In genomic region chr2:158239271-158239670, GRCh38 we compare ENCODE assay signal across 25 cellular contexts.
DNase-seq lines count a peak whose midpoint lies in the region; ATAC-seq, FAIRE-seq and TF ChIP-seq lines count a peak whose summit lies in the region.
"Had no signal": no experiment of that assay in that cellular context is flagged by ENCODE, and none has a peak within 500 bp of the region (broad histone marks: within the 10 kb centered on the region; RNA-seq: fewer than 3 reads in every experiment).

No MANE protein-coding gene starts in this region.

- ATAC-seq in foreskin keratinocyte = peak; percentile 34
- ATAC-seq: CD8-positive, alpha-beta T cell; lower lobe of right lung had no signal

- TF ChIP-seq CTCF in GM12865 (IDR thresholded peaks at IDR 0.05; ENCODE audit: insufficient read depth, low read depth, low read length, missing control alignments) = no peak
- no peak for TF ChIP-seq CTCF in HEK293 (tag by site-specific recombination; IDR thresholded peaks at IDR 0.05)
- TF ChIP-seq CTCF in foreskin keratinocyte (conservative IDR thresholded peaks at IDR 0.05) = no peak

- POLR2A ChIA-PET in HEK293 (lab: Yijun Ruan, JAX) = no interaction called here

- H3K4me3 ChIP-seq in GM12865 (ENCODE audit: low read depth, low read length) (no peak overlapping the region), HEK293 (ENCODE audit: low read depth, low read length) (no peak overlapping the region)
- H3K4me3 ChIP-seq: lower lobe of right lung, sigmoid colon, tibial artery, vagina had no signal

- no peak for FAIRE-seq in RCC 7860 (lab: Jason Lieb, UNC)

- H3K36me3 ChIP-seq in HEK293 (ENCODE audit: control insufficient read depth in 2 of 2, insufficient read depth in 1 of 2, low read length in 2 of 2) = no peaks in the 10 kb centered on the region
- H3K36me3 ChIP-seq: BE2C, lower lobe of right lung, sigmoid colon, tibial artery, vagina had no signal

- no peaks in the 10 kb centered on the region for H3K9me3 ChIP-seq in HEK293 (ENCODE audit: control insufficient read depth, insufficient read depth, low read depth, low read length)
- H3K9me3 ChIP-seq: BE2C, lower lobe of right lung, sigmoid colon, tibial artery, vagina had no signal

- CTCF ChIA-PET in HEK293 (lab: Yijun Ruan, JAX) = no interaction called here

- peak; percentile 3 for DNase-seq in GM12865 (ENCODE audit: low read depth)
- DNase-seq in NCI-H524 (lab: John Stamatoyannopoulos, UW) = peak; percentile 25 to 82
- DNase-seq in foreskin keratinocyte = peak in 1 of 2 donors; percentile 3
- DNase-seq in mesenteric fat pad (ENCODE audit: low spot score) = no peak
- DNase-seq in RCC 7860 (ENCODE audit: low spot score) = no peak
- no peak for DNase-seq in NCI-H446 (lab: John Stamatoyannopoulos, UW)
- DNase-seq: activated CD4-positive, alpha-beta memory T cell treated with anti-CD3 and anti-CD28 coated beads for 36 hours; activated CD4-positive, alpha-beta T cell treated with anti-CD3 and anti-CD28 coated beads for 1 hour; activated naive CD4-positive, alpha-beta T cell treated with anti-CD3 and anti-CD28 coated beads for 36 hours; BE2C; CD8-positive, alpha-beta T cell; central memory CD4-positive, alpha-beta T cell; DMS153; H7; kidney glomerular epithelial cell; lower lobe of right lung; NCI-H1417 treated with DMSO at 0.1 percent for 48 hours; NCI-H2081 treated with DMSO at 0.1 percent for 48 hours; NK-92 treated with Interleukin-12 subunit alpha and Interleukin-12 subunit beta, amount 100 ng/mL, for 24 hours; Right ventricle myocardium superior; sigmoid colon; stimulated activated CD4-positive, alpha-beta T cell treated with anti-CD3 and anti-CD28 coated beads, Interleukin-4, amount 100 ng/mL, for 24 hours; tibial artery had no signal

- H3K27me3 ChIP-seq in foreskin keratinocyte = no peaks in the 10 kb centered on the region
- H3K27me3 ChIP-seq: BE2C, sigmoid colon, tibial artery, vagina had no signal

- H3K27ac ChIP-seq in HEK293 (ENCODE audit: extremely low read depth, low read depth, low read length) = no peak overlapping the region
- no peak overlapping the region for H3K27ac ChIP-seq in foreskin keratinocyte
- H3K27ac ChIP-seq: lower lobe of right lung, sigmoid colon, tibial artery, vagina had no signal

- no peaks in the 10 kb centered on the region for H3K4me1 ChIP-seq in HEK293 (ENCODE audit: control insufficient read depth, insufficient read depth, low read length)
- no peaks in the 10 kb centered on the region for H3K4me1 ChIP-seq in foreskin keratinocyte
- H3K4me1 ChIP-seq: BE2C, lower lobe of right lung, sigmoid colon, tibial artery, vagina had no signal

TF ChIP-seq in HEK293, 187 proteins besides CTCF, POLR2A, EP300 and RAD21:
- TF ChIP-seq PRDM6 (tag by site-specific recombination; IDR thresholded peaks at IDR 0.05) (0 out of 2 replicates have a peak, but pooled peaks have one; percentile 14), ZNF426 (tag by site-specific recombination; IDR thresholded peaks at IDR 0.05) (no peak)

Comparison
In these comparisons a context has a peak if more than half of its experiments do, and no peak if none do; other contexts are left out.
1. DNase-seq: peak in GM12865 (single experiment) and NCI-H524 (2 of 2); none in mesenteric fat pad (single experiment), RCC 7860 (single experiment) and NCI-H446 (0 of 2).